ENCODE assay signal across 1 cellular context in genomic region chr10:100265821-100266485, GRCh38.
TF ChIP-seq lines count a peak whose summit lies in the region.

No MANE protein-coding gene starts in this region.

TF ChIP-seq in A549, 52 proteins besides CTCF, POLR2A, EP300 and RAD21 (continued from another document):
- TF ChIP-seq, protein P1, sequence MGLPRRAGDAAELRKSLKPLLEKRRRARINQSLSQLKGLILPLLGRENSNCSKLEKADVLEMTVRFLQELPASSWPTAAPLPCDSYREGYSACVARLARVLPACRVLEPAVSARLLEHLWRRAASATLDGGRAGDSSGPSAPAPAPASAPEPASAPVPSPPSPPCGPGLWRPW (IDR thresholded peaks at IDR 0.05), result no peak
- TF ChIP-seq PHF8 (IDR thresholded peaks at IDR 0.05; ENCODE audit: borderline replicate concordance, low read depth), result no peak
- TF ChIP-seq, protein P2, sequence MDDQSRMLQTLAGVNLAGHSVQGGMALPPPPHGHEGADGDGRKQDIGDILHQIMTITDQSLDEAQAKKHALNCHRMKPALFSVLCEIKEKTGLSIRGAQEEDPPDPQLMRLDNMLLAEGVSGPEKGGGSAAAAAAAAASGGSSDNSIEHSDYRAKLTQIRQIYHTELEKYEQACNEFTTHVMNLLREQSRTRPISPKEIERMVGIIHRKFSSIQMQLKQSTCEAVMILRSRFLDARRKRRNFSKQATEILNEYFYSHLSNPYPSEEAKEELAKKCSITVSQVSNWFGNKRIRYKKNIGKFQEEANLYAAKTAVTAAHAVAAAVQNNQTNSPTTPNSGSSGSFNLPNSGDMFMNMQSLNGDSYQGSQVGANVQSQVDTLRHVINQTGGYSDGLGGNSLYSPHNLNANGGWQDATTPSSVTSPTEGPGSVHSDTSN (IDR thresholded peaks at IDR 0.05), result no peak
- no peak for TF ChIP-seq RNF2 (IDR thresholded peaks at IDR 0.05; ENCODE audit: borderline replicate concordance, low read depth)
- TF ChIP-seq HEYL (CRISPR knock-in tag; IDR thresholded peaks at IDR 0.05), result no peak
- TF ChIP-seq ESRRA (IDR thresholded peaks at IDR 0.05; ENCODE audit: borderline replicate concordance, low read length), result no peak
- no peak for TF ChIP-seq GATA3 (IDR thresholded peaks at IDR 0.05; ENCODE audit: borderline replicate concordance)
- TF ChIP-seq, protein P3, sequence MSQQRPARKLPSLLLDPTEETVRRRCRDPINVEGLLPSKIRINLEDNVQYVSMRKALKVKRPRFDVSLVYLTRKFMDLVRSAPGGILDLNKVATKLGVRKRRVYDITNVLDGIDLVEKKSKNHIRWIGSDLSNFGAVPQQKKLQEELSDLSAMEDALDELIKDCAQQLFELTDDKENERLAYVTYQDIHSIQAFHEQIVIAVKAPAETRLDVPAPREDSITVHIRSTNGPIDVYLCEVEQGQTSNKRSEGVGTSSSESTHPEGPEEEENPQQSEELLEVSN (IDR thresholded peaks at IDR 0.05; ENCODE audit: borderline replicate concordance, low read depth), result no peak
TF ChIP-seq in A549: peak in this region for 0.
